In the genomic region with DNA sequence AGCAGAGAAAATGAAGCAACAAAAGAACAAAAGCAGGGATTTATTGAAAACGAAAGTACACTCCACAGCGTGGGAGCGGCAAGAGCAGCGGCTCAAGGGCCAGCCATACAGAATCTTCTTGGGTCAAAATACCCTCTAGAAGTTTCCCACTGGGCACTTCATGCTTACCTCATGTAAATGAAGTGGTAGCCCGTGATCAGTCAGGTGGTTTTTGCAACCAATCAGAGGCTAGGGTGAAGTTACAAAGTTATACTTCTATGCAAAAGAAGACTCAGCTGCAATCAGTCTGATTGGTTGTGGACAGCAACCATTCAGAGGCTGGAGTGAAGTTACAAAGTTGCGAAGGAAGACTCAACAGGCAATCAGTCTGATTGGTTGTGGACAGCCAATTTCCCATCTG, we compare ENCODE assay signal across 8 cellular contexts. TPM values are rescaled to one million over a fixed set of nuclear protein-coding genes. Genes with fewer than 3 reads are reported as not detected.
DNase-seq lines count a peak whose midpoint lies in the region; ATAC-seq, FAIRE-seq and TF ChIP-seq lines count a peak whose summit lies in the region.

No MANE protein-coding gene starts in this region.

- DNase-seq in A549 (ENCODE audit: low read depth in 1 of 2, low spot score in 1 of 2) (peak in 1 of 2 experiments; percentile 65), RPMI7951 (ENCODE audit: low read depth) (peak; percentile 93), lower lobe of right lung (no peak), thoracic aorta (ENCODE audit: low spot score) (no peak), hepatocyte (ENCODE audit: low spot score) (no peak), HTR-8/SVneo (ENCODE audit: insufficient read length, low spot score) (no peak)
- peak; percentile 46 for DNase-seq in central memory CD4-positive, alpha-beta T cell

- H3K27ac ChIP-seq in A549 (peak overlapping the region; percentile 47 to 70), lower lobe of right lung (no peak overlapping the region), thoracic aorta (peak overlapping the region in 1 of 2 donors; percentile 35), hepatocyte (no peak overlapping the region)

- H3K9me3 ChIP-seq in A549 = no peaks in the 10 kb centered on the region
- H3K9me3 ChIP-seq in lower lobe of right lung = no peaks in the 10 kb centered on the region
- no peaks in the 10 kb centered on the region for H3K9me3 ChIP-seq in thoracic aorta
- H3K9me3 ChIP-seq in hepatocyte (ENCODE audit: low read depth) = no peaks in the 10 kb centered on the region

- no peaks in the 10 kb centered on the region for H3K79me2 ChIP-seq in hepatocyte

- H2AFZ ChIP-seq in hepatocyte = no peak overlapping the region

- no peaks in the 10 kb centered on the region for H3K9me2 ChIP-seq in hepatocyte (replicated peaks; ENCODE audit: insufficient read depth)

- no peak for TF ChIP-seq POLR2A in A549 (IDR thresholded peaks at IDR 0.05; ENCODE audit: low read length)

- no peak for TF ChIP-seq EP300 in A549 (IDR thresholded peaks at IDR 0.05)

- H3K27me3 ChIP-seq in lower lobe of right lung (ENCODE audit: low read depth) (no peaks in the 10 kb centered on the region), thoracic aorta (replicated peaks; ENCODE audit: insufficient read depth) (no peaks in the 10 kb centered on the region), hepatocyte (no peaks in the 10 kb centered on the region)

- H3K4me1 ChIP-seq in A549 (peaks cover 11% of the 10 kb centered on the region; the same call in 1 of the 3 replicates), lower lobe of right lung (no peaks in the 10 kb centered on the region), thoracic aorta (ENCODE audit: control insufficient read depth in 1 of 2, low read depth in 2 of 2) (no peaks in the 10 kb centered on the region), hepatocyte (ENCODE audit: insufficient read depth) (no peaks in the 10 kb centered on the region)

- H3K4me3 ChIP-seq in A549 (peak overlapping the region; percentile 26; the same call in 2 of the 3 replicates), lower lobe of right lung (peak overlapping the region; percentile 43), thoracic aorta (peak overlapping the region; percentile 70), hepatocyte (no peak overlapping the region)

- FAIRE-seq in A549 (lab: Jason Lieb, UNC) = no peak
- no peak for FAIRE-seq in HTR-8/SVneo (lab: Jason Lieb, UNC)

- intact Hi-C loops in lower lobe of right lung (cut with DNase I) = no loop called here

- CTCF ChIA-PET in A549 (lab: Yijun Ruan, JAX) = no interaction called here

- H3K4me2 ChIP-seq in A549 = peak overlapping the region; percentile 71
- H3K4me2 ChIP-seq in hepatocyte = no peak overlapping the region

- no peaks in the 10 kb centered on the region for H3K36me3 ChIP-seq in lower lobe of right lung
- H3K36me3 ChIP-seq in thoracic aorta = no peaks in the 10 kb centered on the region
- H3K36me3 ChIP-seq in hepatocyte (replicated peaks; ENCODE audit: insufficient read depth, low read depth) = no peaks in the 10 kb centered on the region

- peak; percentile 45 to 65; a peak in 5 of 6 replicates for ATAC-seq in A549
- peak; percentile 60 for ATAC-seq in GM18502 (IDR thresholded peaks at IDR 0.05; ENCODE audit: poor library complexity, unreplicated experiment)
- ATAC-seq in lower lobe of right lung = peak; percentile 62 to 80
- no peak for ATAC-seq in thoracic aorta (ENCODE audit: insufficient number of reproducible peaks, low FRiP score, low read depth)

- 22% methylated on average over 6 of the region's 6 CpGs for WGBS in A549 (ENCODE audit: missing lambda C conversion rate)
- 81% methylated on average over 6 of the region's 6 CpGs for WGBS in hepatocyte (ENCODE audit: low lambda C conversion rate, missing lambda C conversion rate)

- no peaks in the 10 kb centered on the region for H4K20me1 ChIP-seq in hepatocyte (ENCODE audit: insufficient read depth, poor library complexity, severe bottlenecking)

- TF ChIP-seq CTCF in A549 (IDR thresholded peaks at IDR 0.05) (no peak), lower lobe of right lung (IDR thresholded peaks at IDR 0.05) (no peak), thoracic aorta (IDR thresholded peaks at IDR 0.05) (no peak), hepatocyte (IDR thresholded peaks at IDR 0.05; ENCODE audit: poor library complexity) (no peak)

- TF ChIP-seq RAD21 in A549 (conservative IDR thresholded peaks at IDR 0.05 in 1 of 2, IDR thresholded peaks at IDR 0.05 in 1 of 2) = no peak

- POLR2A ChIA-PET in A549 (lab: Yijun Ruan, JAX) = no interaction called here

TF ChIP-seq in A549, 52 proteins besides CTCF, POLR2A, EP300 and RAD21 (continues in another document):
- TF ChIP-seq POLR2AphosphoS2 (conservative IDR thresholded peaks at IDR 0.05; ENCODE audit: low read length) = no peak
- no peak for TF ChIP-seq ZFP36 (IDR thresholded peaks at IDR 0.05; ENCODE audit: borderline replicate concordance, partially characterized antibody)
- TF ChIP-seq, protein P1, sequence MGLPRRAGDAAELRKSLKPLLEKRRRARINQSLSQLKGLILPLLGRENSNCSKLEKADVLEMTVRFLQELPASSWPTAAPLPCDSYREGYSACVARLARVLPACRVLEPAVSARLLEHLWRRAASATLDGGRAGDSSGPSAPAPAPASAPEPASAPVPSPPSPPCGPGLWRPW (IDR thresholded peaks at IDR 0.05) = no peak
- no peak for TF ChIP-seq KDM1A (IDR thresholded peaks at IDR 0.05; ENCODE audit: low read depth)
- TF ChIP-seq, protein P2, sequence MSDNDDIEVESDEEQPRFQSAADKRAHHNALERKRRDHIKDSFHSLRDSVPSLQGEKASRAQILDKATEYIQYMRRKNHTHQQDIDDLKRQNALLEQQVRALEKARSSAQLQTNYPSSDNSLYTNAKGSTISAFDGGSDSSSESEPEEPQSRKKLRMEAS (IDR thresholded peaks at IDR 0.05) = peak; percentile 56
- no peak for TF ChIP-seq KDM5A (IDR thresholded peaks at IDR 0.05)
- TF ChIP-seq CBX8 (IDR thresholded peaks at IDR 0.05) = no peak
- TF ChIP-seq BHLHE40 (IDR thresholded peaks at IDR 0.05; ENCODE audit: low read depth, low read length) = no peak
- TF ChIP-seq, protein P3, sequence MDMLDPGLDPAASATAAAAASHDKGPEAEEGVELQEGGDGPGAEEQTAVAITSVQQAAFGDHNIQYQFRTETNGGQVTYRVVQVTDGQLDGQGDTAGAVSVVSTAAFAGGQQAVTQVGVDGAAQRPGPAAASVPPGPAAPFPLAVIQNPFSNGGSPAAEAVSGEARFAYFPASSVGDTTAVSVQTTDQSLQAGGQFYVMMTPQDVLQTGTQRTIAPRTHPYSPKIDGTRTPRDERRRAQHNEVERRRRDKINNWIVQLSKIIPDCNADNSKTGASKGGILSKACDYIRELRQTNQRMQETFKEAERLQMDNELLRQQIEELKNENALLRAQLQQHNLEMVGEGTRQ (IDR thresholded peaks at IDR 0.05) = peak; percentile 74
- no peak for TF ChIP-seq CEBPB (IDR thresholded peaks at IDR 0.05)
- no peak for TF ChIP-seq CHD4 (IDR thresholded peaks at IDR 0.05; ENCODE audit: borderline replicate concordance)
- TF ChIP-seq RFX5 (IDR thresholded peaks at IDR 0.05) = no peak
- TF ChIP-seq, protein P4, sequence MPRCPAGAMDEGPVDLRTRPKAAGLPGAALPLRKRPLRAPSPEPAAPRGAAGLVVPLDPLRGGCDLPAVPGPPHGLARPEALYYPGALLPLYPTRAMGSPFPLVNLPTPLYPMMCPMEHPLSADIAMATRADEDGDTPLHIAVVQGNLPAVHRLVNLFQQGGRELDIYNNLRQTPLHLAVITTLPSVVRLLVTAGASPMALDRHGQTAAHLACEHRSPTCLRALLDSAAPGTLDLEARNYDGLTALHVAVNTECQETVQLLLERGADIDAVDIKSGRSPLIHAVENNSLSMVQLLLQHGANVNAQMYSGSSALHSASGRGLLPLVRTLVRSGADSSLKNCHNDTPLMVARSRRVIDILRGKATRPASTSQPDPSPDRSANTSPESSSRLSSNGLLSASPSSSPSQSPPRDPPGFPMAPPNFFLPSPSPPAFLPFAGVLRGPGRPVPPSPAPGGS (IDR thresholded peaks at IDR 0.05) = no peak
- TF ChIP-seq HOXB13 (CRISPR knock-in tag; IDR thresholded peaks at IDR 0.05; ENCODE audit: low read depth) = no peak
- TF ChIP-seq ESRRA (IDR thresholded peaks at IDR 0.05; ENCODE audit: borderline replicate concordance, low read length) = no peak
- TF ChIP-seq, protein P5, sequence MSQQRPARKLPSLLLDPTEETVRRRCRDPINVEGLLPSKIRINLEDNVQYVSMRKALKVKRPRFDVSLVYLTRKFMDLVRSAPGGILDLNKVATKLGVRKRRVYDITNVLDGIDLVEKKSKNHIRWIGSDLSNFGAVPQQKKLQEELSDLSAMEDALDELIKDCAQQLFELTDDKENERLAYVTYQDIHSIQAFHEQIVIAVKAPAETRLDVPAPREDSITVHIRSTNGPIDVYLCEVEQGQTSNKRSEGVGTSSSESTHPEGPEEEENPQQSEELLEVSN (IDR thresholded peaks at IDR 0.05; ENCODE audit: borderline replicate concordance, low read depth) = peak; percentile 37; the same call in 1 of the 2 replicates

RNA-seq across cellular contexts. Expression of a gene that starts 37.8 kb away (rescaled TPM):
- polyA plus RNA-seq in A549 (2011; rRNA removed) (not detected in 2 replicates), A549 (2017; fragmentation: RNase III; extraction: RNeasy Plus Mini Kit Qiagen cat#74134 plus additional on column Dnase treatment) (not detected in 3 replicates), hepatocyte (0.27 TPM in 1 of 2 replicates, not detected in the other)
- not detected in 2 replicates for polyA plus RNA-seq in A549 (2012; cell fraction: cytosol; rRNA removed)
- polyA plus RNA-seq in A549 (2012; cell fraction: nucleus; rRNA removed) = not detected in 2 replicates
- not detected in 2 replicates for polyA minus RNA-seq in A549 (2011; rRNA and poly(A)+ RNA removed)
- total RNA-seq in RPMI7951 (2014; rRNA removed; shearing (Covaris generic)) = not detected in 2 replicates
- total RNA-seq in lower lobe of right lung (not detected), thoracic aorta (not detected), hepatocyte (not detected in 2 replicates)

RNA-seq across cellular contexts. Expression of a gene that starts 43.2 kb away (rescaled TPM):
- polyA plus RNA-seq in A549 (2011; rRNA removed) (75.7 and 75.8 TPM in 2 replicates), A549 (2017; fragmentation: RNase III; extraction: RNeasy Plus Mini Kit Qiagen cat#74134 plus additional on column Dnase treatment) (28.1 to 35.3 TPM (median 30.3 TPM) in 3 replicates), hepatocyte (7.0 and 8.5 TPM in 2 replicates)
- polyA plus RNA-seq in A549 (2012; cell fraction: cytosol; rRNA removed) = 7.0 and 7.6 TPM in 2 replicates
- polyA plus RNA-seq in A549 (2012; cell fraction: nucleus; rRNA removed) = 3.7 and 4.9 TPM in 2 replicates
- 36.3 and 40.5 TPM in 2 replicates for polyA minus RNA-seq in A549 (2011; rRNA and poly(A)+ RNA removed)
- total RNA-seq in RPMI7951 (2014; rRNA removed; shearing (Covaris generic)) = 7.2 and 7.3 TPM in 2 replicates
- total RNA-seq in lower lobe of right lung (33.4 TPM), thoracic aorta (10 to 100 TPM; 16.9 to 17.7 TPM), hepatocyte (17.3 and 25.7 TPM in 2 replicates)

Comparison
In these comparisons a context has a peak if more than half of its experiments do, and no peak if none do; other contexts are left out.
1. DNase-seq: peak in RPMI7951 (single experiment) and central memory CD4-positive, alpha-beta T cell (single experiment); none in lower lobe of right lung (single experiment), thoracic aorta (single experiment), hepatocyte (single experiment) and HTR-8/SVneo (single experiment).
2. H3K27ac ChIP-seq: peak in A549 (2 of 2); none in lower lobe of right lung (single experiment) and hepatocyte (single experiment).